ENCODE assay signal across 21 cellular contexts in the genomic region with DNA sequence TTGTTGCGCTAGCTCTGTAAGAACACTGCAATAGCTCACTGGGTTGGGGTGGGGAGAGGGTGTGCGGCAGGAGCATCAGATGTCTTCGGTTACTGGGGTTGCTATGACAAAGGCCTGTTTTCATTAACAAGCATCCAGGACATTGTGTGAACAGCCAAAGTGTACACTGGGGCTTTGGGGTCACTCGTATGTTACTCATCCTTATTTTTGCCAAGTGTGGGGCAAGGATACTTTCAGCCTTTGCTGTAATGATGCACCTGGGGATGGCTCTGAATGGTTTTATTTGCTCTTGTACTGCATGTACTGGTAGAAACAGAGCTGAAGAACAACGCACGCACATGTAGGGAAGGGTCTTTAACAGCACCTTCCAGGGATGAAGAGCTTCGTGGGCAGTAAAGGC.
DNase-seq lines count a peak whose midpoint lies in the region; ATAC-seq, FAIRE-seq and TF ChIP-seq lines count a peak whose summit lies in the region.
"Had no signal": no experiment of that assay in that cellular context is flagged by ENCODE, and none has a peak within 500 bp of the region (broad histone marks: within the 10 kb centered on the region; RNA-seq: fewer than 3 reads in every experiment).

No MANE protein-coding gene starts in this region.

- no peak overlapping the region for H3K27ac ChIP-seq in CD4-positive, CD25-positive, alpha-beta regulatory T cell (ENCODE audit: insufficient read depth, low read length, poor library complexity, severe bottlenecking)
- H3K27ac ChIP-seq: epithelial cell of prostate had no signal

- no peak for TF ChIP-seq CTCF in WTC11 (IDR thresholded peaks at IDR 0.05)

- no peak for FAIRE-seq in GM19239 (lab: Jason Lieb, UNC)
- FAIRE-seq: urothelium cell line had no signal

- H3K36me3 Mint-ChIP-seq in CD4-positive, CD25-positive, alpha-beta regulatory T cell: peaks cover 21% of the 10 kb centered on the region
- H3K36me3 Mint-ChIP-seq in T-helper 17 cell (ENCODE audit: low read depth) (peaks cover 6% of the 10 kb centered on the region), WTC11 (peaks cover 3% of the 10 kb centered on the region; the same call in 1 of the 2 replicates)

- H3K4me1 Mint-ChIP-seq in CD4-positive, CD25-positive, alpha-beta regulatory T cell: peaks cover 0 to 51% (median 17%) of the 10 kb centered on the region in 4 donors
- peaks cover 30% of the 10 kb centered on the region for H3K4me1 Mint-ChIP-seq in T-helper 17 cell
- peaks cover 21% of the 10 kb centered on the region for H3K4me1 Mint-ChIP-seq in WTC11

- H3K9me3 ChIP-seq in CD4-positive, CD25-positive, alpha-beta regulatory T cell (ENCODE audit: control insufficient read depth in 2 of 2, low read length in 2 of 2): no peaks in the 10 kb centered on the region
- H3K9me3 ChIP-seq in T-helper 17 cell (ENCODE audit: control insufficient read depth, low read length, poor library complexity, severe bottlenecking): no peaks in the 10 kb centered on the region
- H3K9me3 ChIP-seq: BE2C had no signal

- H3K4me1 ChIP-seq in CD4-positive, CD25-positive, alpha-beta regulatory T cell (ENCODE audit: control insufficient read depth, insufficient read depth, low read length, poor library complexity, severe bottlenecking): no peaks in the 10 kb centered on the region

- H3K27me3 Mint-ChIP-seq in CD4-positive, CD25-positive, alpha-beta regulatory T cell: no peaks in the 10 kb centered on the region
- H3K27me3 Mint-ChIP-seq in T-helper 17 cell: no peaks in the 10 kb centered on the region
- H3K27me3 Mint-ChIP-seq in WTC11 (ENCODE audit: low read depth): no peaks in the 10 kb centered on the region
- H3K27me3 Mint-ChIP-seq: memory B cell had no signal

- H3K36me3 ChIP-seq in CD4-positive, CD25-positive, alpha-beta regulatory T cell (ENCODE audit: control insufficient read depth, insufficient read depth, low read length): peaks cover 32% of the 10 kb centered on the region

- no peak overlapping the region for H3K4me3 ChIP-seq in CD4-positive, CD25-positive, alpha-beta regulatory T cell (ENCODE audit: low read depth, low read length)
- H3K4me3 ChIP-seq in skeletal muscle cell (ENCODE audit: low read depth, low read length): no peak overlapping the region

- CTCF ChIA-PET in WTC11 (lab: Charles Lee): no interaction called here

- ATAC-seq in CD4-positive, CD25-positive, alpha-beta regulatory T cell (ENCODE audit: low read depth in 2 of 2): no peak
- ATAC-seq in T-helper 17 cell (no peak), Right ventricle myocardium superior (ENCODE audit: poor library complexity) (peak; percentile 53), WTC11 (no peak)

- no peaks in the 10 kb centered on the region for H3K27me3 ChIP-seq in CD4-positive, CD25-positive, alpha-beta regulatory T cell (ENCODE audit: control insufficient read depth, insufficient read depth, low read length)
- H3K27me3 ChIP-seq: BE2C had no signal

- intact Hi-C loops in Right ventricle myocardium superior (cut with DNase I): loop anchor here (10.0 kb wide), 1 partner anchor 298 kb away; no protein-coding TSS in a partner anchor

- no peak for DNase-seq in CD4-positive, CD25-positive, alpha-beta regulatory T cell
- DNase-seq in T-helper 17 cell (no peak), Right ventricle myocardium superior (peak; percentile 59), skeletal muscle cell (ENCODE audit: low read depth) (peak; percentile 38), GM19239 (ENCODE audit: insufficient read length, low spot score) (no peak), SW480 (ENCODE audit: low spot score) (no peak), cortex of kidney (lab: John Stamatoyannopoulos, UW) (no peak), WTC11 (ENCODE audit: low spot score) (no peak)
- DNase-seq: activated CD4-positive, alpha-beta T cell treated with anti-CD3 and anti-CD28 coated beads, Interleukin-2, amount 50 U/mL, for 48 hours; activated gamma-delta T cell; BE2C; caudate nucleus; DND-41; NCI-H1417 treated with DMSO at 0.1 percent for 48 hours; NCI-H510A; RPMI8226; stimulated activated CD4-positive, alpha-beta T cell treated with anti-CD3 and anti-CD28 coated beads, Interleukin-15, amount 100 ng/mL, for 24 hours; T-helper 2 cell had no signal

- H3K9me3 Mint-ChIP-seq in CD4-positive, CD25-positive, alpha-beta regulatory T cell: no peaks in the 10 kb centered on the region
- no peaks in the 10 kb centered on the region for H3K9me3 Mint-ChIP-seq in WTC11
- H3K9me3 Mint-ChIP-seq: memory B cell had no signal

- peak overlapping the region; percentile 49 to 76 (median 62) for H3K27ac Mint-ChIP-seq in CD4-positive, CD25-positive, alpha-beta regulatory T cell
- H3K27ac Mint-ChIP-seq in T-helper 17 cell (peak overlapping the region; percentile 39), WTC11 (no peak overlapping the region)
- H3K27ac Mint-ChIP-seq: memory B cell had no signal

- POLR2A ChIA-PET in WTC11 (lab: Charles Lee): no interaction called here

- no peak overlapping the region for H3K4me3 Mint-ChIP-seq in CD4-positive, CD25-positive, alpha-beta regulatory T cell
- no peak overlapping the region for H3K4me3 Mint-ChIP-seq in T-helper 17 cell
- no peak overlapping the region for H3K4me3 Mint-ChIP-seq in WTC11
- H3K4me3 Mint-ChIP-seq: memory B cell had no signal

TF ChIP-seq in WTC11, 78 proteins besides CTCF, POLR2A, EP300 and RAD21 (continues in another document):
- TF ChIP-seq, protein P1, sequence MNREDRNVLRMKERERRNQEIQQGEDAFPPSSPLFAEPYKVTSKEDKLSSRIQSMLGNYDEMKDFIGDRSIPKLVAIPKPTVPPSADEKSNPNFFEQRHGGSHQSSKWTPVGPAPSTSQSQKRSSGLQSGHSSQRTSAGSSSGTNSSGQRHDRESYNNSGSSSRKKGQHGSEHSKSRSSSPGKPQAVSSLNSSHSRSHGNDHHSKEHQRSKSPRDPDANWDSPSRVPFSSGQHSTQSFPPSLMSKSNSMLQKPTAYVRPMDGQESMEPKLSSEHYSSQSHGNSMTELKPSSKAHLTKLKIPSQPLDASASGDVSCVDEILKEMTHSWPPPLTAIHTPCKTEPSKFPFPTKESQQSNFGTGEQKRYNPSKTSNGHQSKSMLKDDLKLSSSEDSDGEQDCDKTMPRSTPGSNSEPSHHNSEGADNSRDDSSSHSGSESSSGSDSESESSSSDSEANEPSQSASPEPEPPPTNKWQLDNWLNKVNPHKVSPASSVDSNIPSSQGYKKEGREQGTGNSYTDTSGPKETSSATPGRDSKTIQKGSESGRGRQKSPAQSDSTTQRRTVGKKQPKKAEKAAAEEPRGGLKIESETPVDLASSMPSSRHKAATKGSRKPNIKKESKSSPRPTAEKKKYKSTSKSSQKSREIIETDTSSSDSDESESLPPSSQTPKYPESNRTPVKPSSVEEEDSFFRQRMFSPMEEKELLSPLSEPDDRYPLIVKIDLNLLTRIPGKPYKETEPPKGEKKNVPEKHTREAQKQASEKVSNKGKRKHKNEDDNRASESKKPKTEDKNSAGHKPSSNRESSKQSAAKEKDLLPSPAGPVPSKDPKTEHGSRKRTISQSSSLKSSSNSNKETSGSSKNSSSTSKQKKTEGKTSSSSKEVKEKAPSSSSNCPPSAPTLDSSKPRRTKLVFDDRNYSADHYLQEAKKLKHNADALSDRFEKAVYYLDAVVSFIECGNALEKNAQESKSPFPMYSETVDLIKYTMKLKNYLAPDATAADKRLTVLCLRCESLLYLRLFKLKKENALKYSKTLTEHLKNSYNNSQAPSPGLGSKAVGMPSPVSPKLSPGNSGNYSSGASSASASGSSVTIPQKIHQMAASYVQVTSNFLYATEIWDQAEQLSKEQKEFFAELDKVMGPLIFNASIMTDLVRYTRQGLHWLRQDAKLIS (CRISPR knock-in tag; IDR thresholded peaks at IDR 0.05; ENCODE audit: borderline replicate concordance): no peak
- TF ChIP-seq ZNF232 (CRISPR knock-in tag; IDR thresholded peaks at IDR 0.05): no peak
- TF ChIP-seq, protein P2, sequence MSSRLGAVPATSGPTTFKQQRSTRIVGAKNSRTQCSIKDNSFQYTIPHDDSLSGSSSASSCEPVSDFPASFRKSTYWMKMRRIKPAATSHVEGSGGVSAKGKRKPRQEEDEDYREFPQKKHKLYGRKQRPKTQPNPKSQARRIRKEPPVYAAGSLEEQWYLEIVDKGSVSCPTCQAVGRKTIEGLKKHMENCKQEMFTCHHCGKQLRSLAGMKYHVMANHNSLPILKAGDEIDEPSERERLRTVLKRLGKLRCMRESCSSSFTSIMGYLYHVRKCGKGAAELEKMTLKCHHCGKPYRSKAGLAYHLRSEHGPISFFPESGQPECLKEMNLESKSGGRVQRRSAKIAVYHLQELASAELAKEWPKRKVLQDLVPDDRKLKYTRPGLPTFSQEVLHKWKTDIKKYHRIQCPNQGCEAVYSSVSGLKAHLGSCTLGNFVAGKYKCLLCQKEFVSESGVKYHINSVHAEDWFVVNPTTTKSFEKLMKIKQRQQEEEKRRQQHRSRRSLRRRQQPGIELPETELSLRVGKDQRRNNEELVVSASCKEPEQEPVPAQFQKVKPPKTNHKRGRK (CRISPR knock-in tag; IDR thresholded peaks at IDR 0.05; ENCODE audit: borderline replicate concordance): no peak
- TF ChIP-seq FOXJ3 (CRISPR knock-in tag; IDR thresholded peaks at IDR 0.05; ENCODE audit: borderline replicate concordance): no peak
- no peak for TF ChIP-seq ZNF317 (CRISPR knock-in tag; IDR thresholded peaks at IDR 0.05; ENCODE audit: borderline replicate concordance, low read depth)

Comparison
In these comparisons a context has a peak if more than half of its experiments do, and no peak if none do; other contexts are left out.
1. DNase-seq: peak in Right ventricle myocardium superior (single experiment) and skeletal muscle cell (single experiment); none in CD4-positive, CD25-positive, alpha-beta regulatory T cell (0 of 3), T-helper 17 cell (0 of 3), GM19239 (single experiment), SW480 (single experiment), cortex of kidney (single experiment) and WTC11 (single experiment).